In genomic region chrY:13068696-13069095, GRCh38 we compare ENCODE assay signal across 15 cellular contexts.
DNase-seq lines count a peak whose midpoint lies in the region; ATAC-seq and TF ChIP-seq lines count a peak whose summit lies in the region.
"Had no signal": no experiment of that assay in that cellular context is flagged by ENCODE, and none has a peak within 500 bp of the region (broad histone marks: within the 10 kb centered on the region; RNA-seq: fewer than 3 reads in every experiment).

No MANE protein-coding gene starts in this region.

- H3K27ac ChIP-seq in neuronal stem cell (replicated peaks; ENCODE audit: low read length) = no peak overlapping the region
- H3K27ac ChIP-seq: 22Rv1, HL-60 had no signal

- no peak overlapping the region for H2AK5ac ChIP-seq in neuronal stem cell (ENCODE audit: low read depth, low read length)

- peaks cover 5% of the 10 kb centered on the region; the same call in 1 of the 2 replicates for H3K36me3 Mint-ChIP-seq in HFFc6 (ENCODE audit: low read depth)
- H3K36me3 Mint-ChIP-seq: CD14-positive monocyte had no signal

- peak; percentile 3 for DNase-seq in AG04449 (ENCODE audit: low read depth, low spot score)
- DNase-seq in EL = peak; percentile 64
- DNase-seq in HFFc6 = peak; percentile 78
- DNase-seq in fibroblast of peridontal ligament (ENCODE audit: extremely low read depth) = peak; percentile 1
- DNase-seq in neuronal stem cell (ENCODE audit: low spot score) = no peak
- no peak for DNase-seq in C1 segment of cervical spinal cord (lab: John Stamatoyannopoulos, UW)
- DNase-seq: DMS53, HCEC 1CT, Karpas-422 had no signal

- peaks cover 28% of the 10 kb centered on the region for H3K4me1 Mint-ChIP-seq in HFFc6 (ENCODE audit: low read depth)
- H3K4me1 Mint-ChIP-seq: B cell, CD14-positive monocyte had no signal

- no peaks in the 10 kb centered on the region for H3K79me1 ChIP-seq in neuronal stem cell (ENCODE audit: low read depth, low read length)

- POLR2A ChIA-PET in AG04449 (lab: Yijun Ruan, JAX) = no interaction called here

- H3K27ac Mint-ChIP-seq in HFFc6 = peak overlapping the region; percentile 91
- H3K27ac Mint-ChIP-seq: B cell, CD14-positive monocyte had no signal

- no peak overlapping the region for H2BK15ac ChIP-seq in neuronal stem cell (ENCODE audit: low read length)

- no peak overlapping the region for H2AFZ ChIP-seq in neuronal stem cell (ENCODE audit: low read length)

- peak overlapping the region; percentile 46; the same call in 1 of the 2 replicates for H3K4me3 Mint-ChIP-seq in HFFc6
- H3K4me3 Mint-ChIP-seq: B cell, CD14-positive monocyte had no signal

- no peak overlapping the region for H3K23ac ChIP-seq in neuronal stem cell (ENCODE audit: low read depth, low read length, poor library complexity)

- H3K4me2 ChIP-seq in neuronal stem cell (ENCODE audit: insufficient read depth, low read length, poor library complexity, severe bottlenecking) = no peak overlapping the region

- CTCF ChIA-PET in AG04449 (lab: Yijun Ruan, JAX) = no interaction called here

- H3K9me3 ChIP-seq in neuronal stem cell (replicated peaks in 1 of 2; ENCODE audit: control insufficient read depth in 2 of 2, insufficient read depth in 1 of 2, low read depth in 1 of 2, low read length in 2 of 2) = no peaks in the 10 kb centered on the region

- H3K9me3 Mint-ChIP-seq in HFFc6 = peaks cover 9% of the 10 kb centered on the region; the same call in 1 of the 2 replicates

- no peak overlapping the region for H3K14ac ChIP-seq in neuronal stem cell (ENCODE audit: low read length)

- no peaks in the 10 kb centered on the region for H3K36me3 ChIP-seq in neuronal stem cell (replicated peaks in 1 of 2; ENCODE audit: control insufficient read depth in 2 of 2, insufficient read depth in 2 of 2, low read length in 2 of 2)

- TF ChIP-seq CTCF in AG04449 (IDR thresholded peaks at IDR 0.05; ENCODE audit: insufficient read depth, low read length, missing control alignments) (no peak), HFFc6 (IDR thresholded peaks at IDR 0.05) (no peak)

- no CpG with 5 or more reads among the region's 3 CpGs for WGBS in neuronal stem cell (ENCODE audit: extremely low coverage in 2 of 2, insufficient read length in 2 of 2, insufficient replicate concordance in 1 of 2), 2 donors

- no peaks in the 10 kb centered on the region for H3K27me3 ChIP-seq in neuronal stem cell (ENCODE audit: control insufficient read depth in 3 of 3, insufficient read depth in 3 of 3, low read depth in 1 of 3, low read length in 3 of 3)

- H4K91ac ChIP-seq in neuronal stem cell (ENCODE audit: low read depth, low read length, poor library complexity) = no peak overlapping the region

- no peaks in the 10 kb centered on the region for H3K4me1 ChIP-seq in neuronal stem cell (ENCODE audit: control insufficient read depth in 2 of 2, insufficient read depth in 1 of 2, low read depth in 1 of 2, low read length in 2 of 2)

- no peaks in the 10 kb centered on the region for H3K27me3 Mint-ChIP-seq in HFFc6 (ENCODE audit: insufficient read depth)
- H3K27me3 Mint-ChIP-seq: B cell had no signal

- ATAC-seq in HG03196 (IDR thresholded peaks at IDR 0.05; ENCODE audit: unreplicated experiment) = no peak
- ATAC-seq: K562 had no signal

- H3K9ac ChIP-seq in neuronal stem cell (ENCODE audit: low read depth, low read length, poor library complexity) = no peak overlapping the region

- H2BK12ac ChIP-seq in neuronal stem cell (ENCODE audit: low read length) = no peak overlapping the region

- H2BK120ac ChIP-seq in neuronal stem cell (ENCODE audit: low read depth, low read length) = no peak overlapping the region

- no peak overlapping the region for H3K4ac ChIP-seq in neuronal stem cell (ENCODE audit: low read length)

- H2BK5ac ChIP-seq in neuronal stem cell (ENCODE audit: low read length) = no peak overlapping the region

- H4K8ac ChIP-seq in neuronal stem cell (ENCODE audit: low read depth, low read length) = no peak overlapping the region

- H3K4me3 ChIP-seq in AG04449 (ENCODE audit: low read depth, low read length) (no peak overlapping the region), neuronal stem cell (ENCODE audit: low read length in 2 of 2) (no peak overlapping the region)
- H3K4me3 ChIP-seq: K562 had no signal

- no peak overlapping the region for H3K18ac ChIP-seq in neuronal stem cell (ENCODE audit: low read length)

Comparison
In these comparisons a context has a peak if more than half of its experiments do, and no peak if none do; other contexts are left out.
1. DNase-seq: peak in AG04449 (single experiment), EL (single experiment), HFFc6 (single experiment) and fibroblast of peridontal ligament (single experiment); none in neuronal stem cell (single experiment) and C1 segment of cervical spinal cord (0 of 14).